In the genomic region with DNA sequence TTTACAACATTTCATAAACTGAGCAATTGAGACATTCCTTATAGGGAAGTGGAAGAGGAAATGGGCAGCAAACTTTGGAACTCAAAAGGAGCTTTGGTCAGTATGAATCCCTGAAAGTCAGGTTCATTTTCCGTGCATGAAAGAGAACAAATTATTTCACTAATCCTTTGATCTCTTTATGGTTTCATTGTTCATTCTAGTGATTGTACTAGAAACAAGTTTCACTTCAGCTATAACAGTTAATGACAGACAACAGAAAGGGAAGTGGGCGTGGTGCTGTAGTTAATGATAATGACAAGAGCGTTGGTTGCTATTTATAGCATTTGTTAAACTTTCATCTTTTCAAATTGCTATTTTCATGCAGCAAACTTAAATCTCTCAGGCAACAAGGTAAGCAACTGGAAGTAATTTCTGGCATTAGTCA, we compare ENCODE assay signal across 9 cellular contexts.
DNase-seq lines count a peak whose midpoint lies in the region; ATAC-seq and TF ChIP-seq lines count a peak whose summit lies in the region.
"Had no signal": no experiment of that assay in that cellular context is flagged by ENCODE, and none has a peak within 500 bp of the region (broad histone marks: within the 10 kb centered on the region; RNA-seq: fewer than 3 reads in every experiment).

No MANE protein-coding gene starts in this region.

- H3K4me3 ChIP-seq in neuronal stem cell (ENCODE audit: low read length in 2 of 2), result no peak overlapping the region

- no peaks in the 10 kb centered on the region for H3K4me1 Mint-ChIP-seq in glutamatergic neuron (ENCODE audit: low read depth, unreplicated experiment)

- H4K91ac ChIP-seq in neuronal stem cell (ENCODE audit: low read depth, low read length, poor library complexity), result no peak overlapping the region

- H2BK5ac ChIP-seq in neuronal stem cell (ENCODE audit: low read length), result no peak overlapping the region

- no peak overlapping the region for H3K4ac ChIP-seq in neuronal stem cell (ENCODE audit: low read length)

- WGBS in neuronal stem cell (ENCODE audit: extremely low coverage in 2 of 2, insufficient read length in 2 of 2, insufficient replicate concordance in 1 of 2), 2 donors, result no CpG with 5 or more reads among the region's 3 CpGs

- no peak overlapping the region for H2BK15ac ChIP-seq in neuronal stem cell (ENCODE audit: low read length)

- no peak overlapping the region for H2BK120ac ChIP-seq in neuronal stem cell (ENCODE audit: low read depth, low read length)

- no peak overlapping the region for H2AK5ac ChIP-seq in neuronal stem cell (ENCODE audit: low read depth, low read length)

- H3K79me1 ChIP-seq in neuronal stem cell (ENCODE audit: low read depth, low read length), result no peaks in the 10 kb centered on the region

- H3K9me3 ChIP-seq in neuronal stem cell (replicated peaks in 1 of 2; ENCODE audit: control insufficient read depth in 2 of 2, insufficient read depth in 1 of 2, low read depth in 1 of 2, low read length in 2 of 2), result no peaks in the 10 kb centered on the region

- H3K4me1 ChIP-seq in neuronal stem cell (ENCODE audit: control insufficient read depth in 2 of 2, insufficient read depth in 1 of 2, low read depth in 1 of 2, low read length in 2 of 2), result peaks cover 0 to 4% of the 10 kb centered on the region in 2 donors

- ATAC-seq in GM21367 (IDR thresholded peaks at IDR 0.05; ENCODE audit: unreplicated experiment) (peak; percentile 86), HG03196 (IDR thresholded peaks at IDR 0.05; ENCODE audit: unreplicated experiment) (peak; percentile 92)
- no peak for ATAC-seq in activated CD4-positive, CD25-positive, alpha-beta regulatory T cell treated with anti-CD3 and anti-CD28 coated beads, Interleukin-2, amount 50 U/mL, for 24 hours

- no peak overlapping the region for H3K23ac ChIP-seq in neuronal stem cell (ENCODE audit: low read depth, low read length, poor library complexity)

- DNase-seq in COR-L47 (lab: John Stamatoyannopoulos, UW), result peak; percentile 68
- DNase-seq in astrocyte of the hippocampus (ENCODE audit: low read depth, low spot score), result peak; percentile 42
- DNase-seq in glutamatergic neuron, result no peak
- DNase-seq in DMS79 (lab: John Stamatoyannopoulos, UW), result no peak
- no peak for DNase-seq in neuronal stem cell (ENCODE audit: low spot score)
- DNase-seq: DND-41 had no signal

- H3K36me3 Mint-ChIP-seq in glutamatergic neuron (ENCODE audit: unreplicated experiment), result no peaks in the 10 kb centered on the region

- no peaks in the 10 kb centered on the region for H3K36me3 ChIP-seq in neuronal stem cell (replicated peaks in 1 of 2; ENCODE audit: control insufficient read depth in 2 of 2, insufficient read depth in 2 of 2, low read length in 2 of 2)

- no peak overlapping the region for H3K14ac ChIP-seq in neuronal stem cell (ENCODE audit: low read length)

- no peak overlapping the region for H4K8ac ChIP-seq in neuronal stem cell (ENCODE audit: low read depth, low read length)

- no peak overlapping the region for H2BK12ac ChIP-seq in neuronal stem cell (ENCODE audit: low read length)

- H3K18ac ChIP-seq in neuronal stem cell (ENCODE audit: low read length), result no peak overlapping the region

- H3K27ac ChIP-seq in neuronal stem cell (replicated peaks; ENCODE audit: low read length), result no peak overlapping the region

- no peak overlapping the region for H2AFZ ChIP-seq in neuronal stem cell (ENCODE audit: low read length)

- no peak overlapping the region for H3K4me3 Mint-ChIP-seq in glutamatergic neuron (ENCODE audit: unreplicated experiment)

- H3K4me2 ChIP-seq in neuronal stem cell (ENCODE audit: insufficient read depth, low read length, poor library complexity, severe bottlenecking), result no peak overlapping the region

- H3K27me3 Mint-ChIP-seq in glutamatergic neuron (ENCODE audit: unreplicated experiment), result no peaks in the 10 kb centered on the region

- H3K9ac ChIP-seq in neuronal stem cell (ENCODE audit: low read depth, low read length, poor library complexity), result no peak overlapping the region

- no peaks in the 10 kb centered on the region for H3K9me3 Mint-ChIP-seq in glutamatergic neuron (ENCODE audit: unreplicated experiment)

- H3K27me3 ChIP-seq in neuronal stem cell (ENCODE audit: control insufficient read depth in 3 of 3, insufficient read depth in 3 of 3, low read depth in 1 of 3, low read length in 3 of 3), result no peaks in the 10 kb centered on the region

- H3K27ac Mint-ChIP-seq in glutamatergic neuron (ENCODE audit: unreplicated experiment), result no peak overlapping the region

- TF ChIP-seq CTCF in glutamatergic neuron (IDR thresholded peaks at IDR 0.05; ENCODE audit: partially characterized antibody, unreplicated experiment), result no peak

Comparison
In these comparisons a context has a peak if more than half of its experiments do, and no peak if none do; other contexts are left out.
1. DNase-seq: peak in COR-L47 (single experiment) and astrocyte of the hippocampus (single experiment); none in glutamatergic neuron (single experiment), DMS79 (single experiment) and neuronal stem cell (single experiment).
2. ATAC-seq: peak in GM21367 (single experiment) and HG03196 (single experiment); none in activated CD4-positive, CD25-positive, alpha-beta regulatory T cell treated with anti-CD3 and anti-CD28 coated beads, Interleukin-2, amount 50 U/mL, for 24 hours (0 of 2).